ENCODE assay signal across 23 cellular contexts in genomic region chr22:47282366-47282765, GRCh38.
A peak's percentile ranks its signal among the peaks of the same experiment; 100 is the strongest.
DNase-seq lines count a peak whose midpoint lies in the region; ATAC-seq, FAIRE-seq and TF ChIP-seq lines count a peak whose summit lies in the region.
"Had no signal": no experiment of that assay in that cellular context is flagged by ENCODE, and none has a peak within 500 bp of the region (broad histone marks: within the 10 kb centered on the region; RNA-seq: fewer than 3 reads in every experiment).

No MANE protein-coding gene starts in this region.

- TF ChIP-seq CTCF in GM13976 (IDR thresholded peaks at IDR 0.05; ENCODE audit: borderline replicate concordance, control extremely low read depth, extremely low read depth, insufficient read depth, missing control alignments) (no peak), kidney (IDR thresholded peaks at IDR 0.05; ENCODE audit: borderline replicate concordance, extremely low read depth, insufficient read depth) (no peak), upper lobe of right lung (IDR thresholded peaks at IDR 0.05) (no peak), uterus (IDR thresholded peaks at IDR 0.05) (no peak)

- H3K27ac ChIP-seq in kidney (ENCODE audit: low read depth in 2 of 2, low read length in 2 of 2) (no peak overlapping the region), upper lobe of right lung (no peak overlapping the region), uterus (no peak overlapping the region)
- H3K27ac ChIP-seq: 22Rv1, BLaER1, C4-2B, GM23248 had no signal

- FAIRE-seq in kidney (lab: Jason Lieb, UNC): no peak
- FAIRE-seq: A204.1, G401.6, GM12892, GM19239, H1 had no signal

- H3K4me1 ChIP-seq in kidney (ENCODE audit: control insufficient read depth in 1 of 2, insufficient read depth in 1 of 2, low read depth in 1 of 2, low read length in 2 of 2) (no peaks in the 10 kb centered on the region), upper lobe of right lung (no peaks in the 10 kb centered on the region), uterus (no peaks in the 10 kb centered on the region)
- H3K4me1 ChIP-seq: Caco-2 had no signal

- H3K27me3 ChIP-seq in upper lobe of right lung: peaks cover 14% of the 10 kb centered on the region
- H3K27me3 ChIP-seq in uterus: no peaks in the 10 kb centered on the region
- H3K27me3 ChIP-seq: BLaER1 had no signal

- no peaks in the 10 kb centered on the region for H3K36me3 ChIP-seq in kidney (ENCODE audit: control insufficient read depth in 1 of 2, insufficient read depth in 2 of 2, low read length in 2 of 2)
- no peaks in the 10 kb centered on the region for H3K36me3 ChIP-seq in upper lobe of right lung
- no peaks in the 10 kb centered on the region for H3K36me3 ChIP-seq in uterus
- H3K36me3 ChIP-seq: BLaER1 had no signal

- H3K9me3 ChIP-seq in kidney (ENCODE audit: control insufficient read depth in 1 of 2, low read length in 2 of 2) (no peaks in the 10 kb centered on the region), upper lobe of right lung (no peaks in the 10 kb centered on the region), uterus (no peaks in the 10 kb centered on the region)
- H3K9me3 ChIP-seq: BLaER1, Caco-2 had no signal

- intact Hi-C loops in kidney (cut with DNase I) (no loop called here), posterior vena cava (cut with DNase I) (loop anchor here in 1 of 2 donors (10.0 kb wide), 1 partner anchor 1902 kb away; no protein-coding TSS in a partner anchor), upper lobe of right lung (cut with DNase I) (no loop called here), uterus (cut with DNase I; ENCODE audit: low total_unique reads) (no loop called here)

- DNase-seq in GM13976 (ENCODE audit: low spot score) (peak; percentile 21), kidney (peak; percentile 67), posterior vena cava (ENCODE audit: low spot score) (peak; percentile 58), upper lobe of right lung (peak; percentile 63), HK-2 (ENCODE audit: unreplicated experiment) (no peak), uterus (no peak)
- no peak for DNase-seq in stimulated activated CD4-positive, alpha-beta T cell treated with anti-CD3 and anti-CD28 coated beads, Interleukin-4, amount 100 ng/mL, for 1 hour
- DNase-seq: Caco-2; CD4-positive, CD25-positive, alpha-beta regulatory T cell; CD8-positive, alpha-beta T cell; DMS153; DND-41; GM23248; H7; HCEC 1CT had no signal

- no peak for TF ChIP-seq POLR2A in uterus (IDR thresholded peaks at IDR 0.05)

- H3K9ac ChIP-seq in kidney (ENCODE audit: low read length in 2 of 2): no peak overlapping the region
- H3K9ac ChIP-seq: BLaER1, GM23248 had no signal

- H3K4me3 ChIP-seq in kidney (ENCODE audit: low read length in 2 of 2): no peak overlapping the region
- no peak overlapping the region for H3K4me3 ChIP-seq in upper lobe of right lung
- H3K4me3 ChIP-seq in uterus: no peak overlapping the region
- H3K4me3 ChIP-seq: BLaER1, GM23248 had no signal

- in situ Hi-C loops in GM13976 (cut with MboI; ENCODE audit: low sequenced_read_pairs, unreplicated experiment): no loop called here

- no peak for ATAC-seq in upper lobe of right lung
- ATAC-seq: CD8-positive, alpha-beta T cell had no signal

Comparison
In these comparisons a context has a peak if more than half of its experiments do, and no peak if none do; other contexts are left out.
1. DNase-seq: peak in GM13976 (single experiment), kidney (single experiment), posterior vena cava (single experiment) and upper lobe of right lung (single experiment); none in HK-2 (single experiment), uterus (0 of 2) and stimulated activated CD4-positive, alpha-beta T cell treated with anti-CD3 and anti-CD28 coated beads, Interleukin-4, amount 100 ng/mL, for 1 hour (single experiment).